Comparison of ENCODE assay signal across 19 cellular contexts in the genomic region with DNA sequence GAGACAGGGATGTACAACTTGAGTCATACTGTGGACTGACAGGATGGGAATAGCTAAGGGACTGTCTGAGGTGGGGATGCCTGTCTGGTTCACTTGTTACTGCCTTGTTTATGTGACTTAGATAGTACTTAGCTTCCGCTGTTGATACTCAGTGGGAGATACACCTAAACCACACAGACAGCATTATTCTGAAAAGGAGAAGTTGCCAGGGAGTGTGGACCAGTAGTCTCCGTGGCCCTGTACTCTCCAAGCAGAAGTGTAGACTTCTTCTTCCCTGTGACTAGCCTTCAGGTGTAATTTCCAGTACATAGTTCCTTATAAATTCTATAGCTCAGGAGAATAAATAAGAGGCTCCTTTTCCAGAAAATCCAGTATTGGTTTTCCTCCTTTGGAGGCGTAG. TPM values are rescaled to one million over a fixed set of nuclear protein-coding genes. Genes with fewer than 3 reads are reported as not detected.
A peak's percentile ranks its signal among the peaks of the same experiment; 100 is the strongest.
DNase-seq lines count a peak whose midpoint lies in the region; ATAC-seq, FAIRE-seq and TF ChIP-seq lines count a peak whose summit lies in the region.
"Had no signal": no experiment of that assay in that cellular context is flagged by ENCODE, and none has a peak within 500 bp of the region (broad histone marks: within the 10 kb centered on the region; RNA-seq: fewer than 3 reads in every experiment).

No MANE protein-coding gene starts in this region.

- H3K4me1 Mint-ChIP-seq in nephron progenitor cell (peaks cover 10% of the 10 kb centered on the region), progenitor cell of endocrine pancreas (ENCODE audit: low read depth) (peaks cover 6% of the 10 kb centered on the region)
- H3K4me1 Mint-ChIP-seq in naive thymus-derived CD8-positive, alpha-beta T cell: peaks cover 5 to 7% (median 6%) of the 10 kb centered on the region in 4 donors

- H2AFZ ChIP-seq in GM12878 (ENCODE audit: control insufficient read depth, low read depth, low read length): no peak overlapping the region

- H3K36me3 ChIP-seq in GM12878 (ENCODE audit: control insufficient read depth in 2 of 2, insufficient read depth in 2 of 2, low read length in 1 of 2): no peaks in the 10 kb centered on the region
- H3K36me3 ChIP-seq: BE2C had no signal

- H3K27ac ChIP-seq in GM12878 (ENCODE audit: control insufficient read depth, insufficient read depth): no peak overlapping the region
- H3K27ac ChIP-seq: A549, C4-2B, HL-60 had no signal

- H3K27me3 Mint-ChIP-seq in nephron progenitor cell (ENCODE audit: low read depth, poor library complexity) (peaks cover 56% of the 10 kb centered on the region), progenitor cell of endocrine pancreas (peaks cover 27% of the 10 kb centered on the region)
- peaks cover 6 to 29% (median 14%) of the 10 kb centered on the region in 5 donors for H3K27me3 Mint-ChIP-seq in naive thymus-derived CD8-positive, alpha-beta T cell

- peaks cover 0 to 2% of the 10 kb centered on the region in 2 experiments; a peak in 1 of 4 replicates for H3K27me3 ChIP-seq in GM12878 (replicated peaks in 1 of 2; ENCODE audit: control insufficient read depth in 2 of 2, insufficient read depth in 2 of 2, low read length in 1 of 2)

- H3K9ac ChIP-seq in GM12878 (ENCODE audit: control insufficient read depth, insufficient read depth, low read length): no peak overlapping the region

- H3K27ac Mint-ChIP-seq in nephron progenitor cell (peak overlapping the region; percentile 22), progenitor cell of endocrine pancreas (no peak overlapping the region)
- no peak overlapping the region for H3K27ac Mint-ChIP-seq in naive thymus-derived CD8-positive, alpha-beta T cell
- H3K27ac Mint-ChIP-seq: CD8-positive, alpha-beta T cell had no signal

- TF ChIP-seq CTCF in GM12878 (IDR thresholded peaks at IDR 0.05 in 2 of 3, conservative IDR thresholded peaks at IDR 0.05 in 1 of 3; ENCODE audit: control insufficient read depth in 2 of 3, extremely low read depth in 1 of 3, insufficient read depth in 1 of 3, low read depth in 3 of 3, low read length in 3 of 3) (no peak), nephron progenitor cell (IDR thresholded peaks at IDR 0.05) (no peak), D721Med (IDR thresholded peaks at IDR 0.05; ENCODE audit: insufficient read depth, missing control alignments) (no peak), progenitor cell of endocrine pancreas (IDR thresholded peaks at IDR 0.05; ENCODE audit: unreplicated experiment) (no peak)

- ATAC-seq in GM12878: peak; percentile 47
- ATAC-seq in naive thymus-derived CD8-positive, alpha-beta T cell: no peak
- ATAC-seq: A549; CD8-positive, alpha-beta T cell; HCT116 had no signal

- BruUV-seq in GM12878 (replicated peaks; lab: Mats Ljungman, UMichigan): no TSS peak

- TF ChIP-seq POLR2A in GM12878 (IDR thresholded peaks at IDR 0.05; ENCODE audit: low read depth, low read length): no peak

- no peak for TF ChIP-seq EP300 in GM12878 (IDR thresholded peaks at IDR 0.05; ENCODE audit: borderline replicate concordance in 1 of 2, control insufficient read depth in 1 of 2, low read depth in 2 of 2, low read length in 2 of 2)

- TF ChIP-seq RAD21 in GM12878 (IDR thresholded peaks at IDR 0.05; ENCODE audit: insufficient read depth, low read depth, low read length): no peak

- H3K79me2 ChIP-seq in GM12878 (ENCODE audit: control insufficient read depth, insufficient read depth, low read length): no peaks in the 10 kb centered on the region

- H4K20me1 ChIP-seq in GM12878 (ENCODE audit: control insufficient read depth, insufficient read depth): no peaks in the 10 kb centered on the region

- CTCF ChIA-PET in GM12878 (lab: Yijun Ruan, JAX): interaction anchor here (0.6 to 2.1 kb wide), 7 partner anchors 9 to 1041 kb away, joined by 3 to 8 read pairs (median 3); no protein-coding TSS in a partner anchor

- intact Hi-C loops in GM12878 (cut with micrococcal nuclease; ENCODE audit: unreplicated experiment): no loop called here

- H3K4me3 Mint-ChIP-seq in nephron progenitor cell (no peak overlapping the region), progenitor cell of endocrine pancreas (ENCODE audit: low read depth) (no peak overlapping the region)
- H3K4me3 Mint-ChIP-seq in naive thymus-derived CD8-positive, alpha-beta T cell: no peak overlapping the region
- H3K4me3 Mint-ChIP-seq: CD8-positive, alpha-beta T cell had no signal

- H3K36me3 Mint-ChIP-seq in nephron progenitor cell (ENCODE audit: low read depth) (no peaks in the 10 kb centered on the region), progenitor cell of endocrine pancreas (ENCODE audit: insufficient read depth) (no peaks in the 10 kb centered on the region)
- H3K36me3 Mint-ChIP-seq in naive thymus-derived CD8-positive, alpha-beta T cell: no peaks in the 10 kb centered on the region

- POLR2A ChIA-PET in GM12878 (lab: Charles Lee): interaction anchor here (0.6 to 0.7 kb wide), 2 partner anchors 68 to 188 kb away, joined by 3 to 5 read pairs; no protein-coding TSS in a partner anchor
- POLR2A ChIA-PET in naive thymus-derived CD8-positive, alpha-beta T cell (lab: Charles Lee): interaction anchor here (0.6 kb wide), 1 partner anchor 149 kb away, joined by 3 read pairs; no protein-coding TSS in a partner anchor

- H3K9me3 ChIP-seq in GM12878 (replicated peaks; ENCODE audit: control insufficient read depth, insufficient read depth, low read length): no peaks in the 10 kb centered on the region
- H3K9me3 ChIP-seq: A549, BE2C had no signal

- H3K4me2 ChIP-seq in GM12878 (ENCODE audit: control insufficient read depth, insufficient read depth): no peak overlapping the region
- H3K4me2 ChIP-seq: A549 had no signal

- in situ Hi-C loops in GM12878 (cut with MboI): no loop called here

- RAD21 ChIA-PET in GM12878 (lab: Charles Lee; ENCODE audit: unreplicated experiment): no interaction called here

- SMC1A ChIA-PET in GM12878 (lab: Charles Lee; ENCODE audit: uncharacterized antibody, unreplicated experiment): no interaction called here

- 16% methylated on average over 3 of the region's 3 CpGs for WGBS in GM12878 (ENCODE audit: insufficient coverage, insufficient replicate concordance, low lambda C conversion rate, missing lambda C conversion rate)

- H3K4me1 ChIP-seq in GM12878 (ENCODE audit: control insufficient read depth, insufficient read depth, low read length): no peaks in the 10 kb centered on the region
- H3K4me1 ChIP-seq: BE2C had no signal

- H3K4me3 ChIP-seq in GM12878: no peak overlapping the region
- H3K4me3 ChIP-seq: A549 had no signal

- H3K9me3 Mint-ChIP-seq in nephron progenitor cell: no peaks in the 10 kb centered on the region
- H3K9me3 Mint-ChIP-seq in naive thymus-derived CD8-positive, alpha-beta T cell: no peaks in the 10 kb centered on the region
- H3K9me3 Mint-ChIP-seq in progenitor cell of endocrine pancreas (ENCODE audit: low read depth): no peaks in the 10 kb centered on the region
- H3K9me3 Mint-ChIP-seq: CD8-positive, alpha-beta T cell had no signal

- DNase-seq in HTR-8/SVneo (ENCODE audit: insufficient read length, low spot score): no peak
- no peak for DNase-seq in GM12878 (ENCODE audit: low read depth, low spot score)
- DNase-seq in nephron progenitor cell: no peak
- DNase-seq in D721Med (ENCODE audit: insufficient read length, low spot score): no peak
- DNase-seq in NCI-H1436 treated with DMSO at 0.1 percent for 48 hours (lab: John Stamatoyannopoulos, UW): no peak
- no peak for DNase-seq in naive thymus-derived CD8-positive, alpha-beta T cell
- DNase-seq in progenitor cell of endocrine pancreas (ENCODE audit: low spot score, unreplicated experiment): no peak
- DNase-seq: BE2C; CD8-positive, alpha-beta T cell; COR-L47; DND-41; GF-D8; KG1 had no signal

- peak; percentile 48 for FAIRE-seq in HTR-8/SVneo (lab: Jason Lieb, UNC)
- FAIRE-seq in GM12878 (lab: Jason Lieb, UNC): no peak
- no peak for FAIRE-seq in D721Med (lab: Jason Lieb, UNC)

RNA-seq across cellular contexts. Expression of gene HIGD2B, which starts 5.1 kb away (rescaled TPM):
- total RNA-seq in GM12878 (2013; cell fraction: nucleolus; rRNA removed): 0.38 TPM in 1 of 2 replicates, not detected in the other
- total RNA-seq in GM12878 (2014; rRNA removed): 0.38 and 0.56 TPM in 2 replicates
- total RNA-seq in GM12878 (2014; rRNA removed; fragmentation: Illumina TruSeq; extraction: Trizol): not detected in 2 replicates
- total RNA-seq in GM12878 (2021): 0.24 TPM in 1 of 2 replicates, not detected in the other
- polyA plus RNA-seq in GM12878 (2011; ENCODE audit: low read depth): not detected
- polyA plus RNA-seq in GM12878 (2011; rRNA removed): not detected in 2 replicates
- 0.04 TPM in 1 of 2 replicates, not detected in the other for polyA plus RNA-seq in GM12878 (2011; cell fraction: cytosol; rRNA removed)
- polyA plus RNA-seq in GM12878 (2011; cell fraction: nucleus; rRNA removed): 0.13 TPM in 1 of 2 replicates, not detected in the other
- not detected in 2 replicates for polyA plus RNA-seq in GM12878 (2012)
- not detected in 2 replicates for polyA plus RNA-seq in GM12878 (2014; fragmentation: Illumina TruSeq; extraction: Trizol)
- under 1 TPM in 1 of 2 experiments, not detected in 1; 0.10 TPM for polyA plus RNA-seq in GM12878 (2014; fragmentation: Nextera tagmentation; extraction: Ambion mirVana)
- not detected in 2 replicates for polyA plus RNA-seq in GM12878 (2014; rRNA removed)
- not detected for polyA plus RNA-seq in GM12878 (2016; fragmentation: Nextera tagmentation; extraction: Ambion mirVana)
- polyA minus RNA-seq in GM12878 (2011; rRNA and poly(A)+ RNA removed): 0.22 and 0.36 TPM in 2 replicates
- not detected in 2 replicates for polyA minus RNA-seq in GM12878 (2011; cell fraction: cytosol; rRNA and poly(A)+ RNA removed)
- 2.5 and 2.7 TPM in 2 replicates for polyA minus RNA-seq in GM12878 (2011; cell fraction: nucleus; rRNA and poly(A)+ RNA removed)
- under 1 TPM in 1 of 2 experiments, not detected in 1; 0.47 TPM for total RNA-seq in naive thymus-derived CD8-positive, alpha-beta T cell
- not detected for polyA plus RNA-seq in naive thymus-derived CD8-positive, alpha-beta T cell
- total RNA-seq in progenitor cell of endocrine pancreas: not detected in 2 replicates
- total RNA-seq: H4 had no signal
- polyA plus RNA-seq: A549, AG04450 had no signal

RNA-seq across cellular contexts. Expression of gene BBS4, which starts 5.1 kb away (rescaled TPM):
- 65.4 and 69.1 TPM in 2 replicates for total RNA-seq in GM12878 (2013; cell fraction: nucleolus; rRNA removed)
- total RNA-seq in GM12878 (2014; rRNA removed): 8.0 and 10.6 TPM in 2 replicates
- 9.3 and 9.6 TPM in 2 replicates for total RNA-seq in GM12878 (2014; rRNA removed; fragmentation: Illumina TruSeq; extraction: Trizol)
- 9.1 and 9.4 TPM in 2 replicates for total RNA-seq in GM12878 (2021)
- 8.2 TPM for polyA plus RNA-seq in GM12878 (2011; ENCODE audit: low read depth)
- polyA plus RNA-seq in GM12878 (2011; rRNA removed): 22.1 and 33.4 TPM in 2 replicates
- polyA plus RNA-seq in GM12878 (2011; cell fraction: cytosol; rRNA removed): 12.4 and 12.8 TPM in 2 replicates
- polyA plus RNA-seq in GM12878 (2011; cell fraction: nucleus; rRNA removed): 31.0 and 46.3 TPM in 2 replicates
- polyA plus RNA-seq in GM12878 (2012): 10.6 and 10.7 TPM in 2 replicates
- 10.2 and 22.7 TPM in 2 replicates for polyA plus RNA-seq in GM12878 (2014; fragmentation: Illumina TruSeq; extraction: Trizol)
- 10 to 100 TPM in 1 of 2 experiments, 1 to 10 TPM in 1; 9.5 to 13.7 TPM for polyA plus RNA-seq in GM12878 (2014; fragmentation: Nextera tagmentation; extraction: Ambion mirVana)
- 6.4 and 7.2 TPM in 2 replicates for polyA plus RNA-seq in GM12878 (2014; rRNA removed)
- 10 to 100 TPM; 13.7 to 14.4 TPM for polyA plus RNA-seq in GM12878 (2016; fragmentation: Nextera tagmentation; extraction: Ambion mirVana)
- 20.0 and 27.1 TPM in 2 replicates for polyA minus RNA-seq in GM12878 (2011; rRNA and poly(A)+ RNA removed)
- 2.8 and 12.0 TPM in 2 replicates for polyA minus RNA-seq in GM12878 (2011; cell fraction: cytosol; rRNA and poly(A)+ RNA removed)
- polyA minus RNA-seq in GM12878 (2011; cell fraction: nucleus; rRNA and poly(A)+ RNA removed): 18.9 and 26.3 TPM in 2 replicates
- 10 to 100 TPM; 27.0 to 28.7 TPM for total RNA-seq in naive thymus-derived CD8-positive, alpha-beta T cell
- 10 to 100 TPM; 14.4 to 15.9 (median 15.4) TPM for polyA plus RNA-seq in naive thymus-derived CD8-positive, alpha-beta T cell
- 33.8 and 35.4 TPM in 2 replicates for total RNA-seq in progenitor cell of endocrine pancreas

RNA-seq across cellular contexts. Expression of gene GOLGA6B, which starts 26.4 kb away (rescaled TPM):
- total RNA-seq in GM12878 (2013; cell fraction: nucleolus; rRNA removed): not detected in 2 replicates
- total RNA-seq in GM12878 (2014; rRNA removed) (not detected in 2 replicates), GM12878 (2014; rRNA removed; fragmentation: Illumina TruSeq; extraction: Trizol) (not detected in 2 replicates), GM12878 (2021) (not detected in 2 replicates), progenitor cell of endocrine pancreas (not detected in 2 replicates)
- polyA plus RNA-seq in GM12878 (2011; ENCODE audit: low read depth): not detected
- polyA plus RNA-seq in GM12878 (2011; rRNA removed) (not detected in 2 replicates), GM12878 (2014; fragmentation: Illumina TruSeq; extraction: Trizol) (not detected in 2 replicates), GM12878 (2014; fragmentation: Nextera tagmentation; extraction: Ambion mirVana) (not detected), GM12878 (2014; rRNA removed) (not detected in 2 replicates), GM12878 (2016; fragmentation: Nextera tagmentation; extraction: Ambion mirVana) (not detected)
- not detected in 2 replicates for polyA plus RNA-seq in GM12878 (2011; cell fraction: cytosol; rRNA removed)
- not detected in 2 replicates for polyA plus RNA-seq in GM12878 (2011; cell fraction: nucleus; rRNA removed)
- not detected in 2 replicates for polyA plus RNA-seq in GM12878 (2012)
- not detected in 2 replicates for polyA minus RNA-seq in GM12878 (2011; rRNA and poly(A)+ RNA removed)
- polyA minus RNA-seq in GM12878 (2011; cell fraction: cytosol; rRNA and poly(A)+ RNA removed): not detected in 2 replicates
- polyA minus RNA-seq in GM12878 (2011; cell fraction: nucleus; rRNA and poly(A)+ RNA removed): not detected in 2 replicates
- total RNA-seq in naive thymus-derived CD8-positive, alpha-beta T cell: not detected
- polyA plus RNA-seq in naive thymus-derived CD8-positive, alpha-beta T cell: not detected
- total RNA-seq: CD8-positive, alpha-beta T cell; H4 had no signal
- polyA plus RNA-seq: A549, AG04450 had no signal
